ENCODE assay signal across 13 cellular contexts in the genomic region with DNA sequence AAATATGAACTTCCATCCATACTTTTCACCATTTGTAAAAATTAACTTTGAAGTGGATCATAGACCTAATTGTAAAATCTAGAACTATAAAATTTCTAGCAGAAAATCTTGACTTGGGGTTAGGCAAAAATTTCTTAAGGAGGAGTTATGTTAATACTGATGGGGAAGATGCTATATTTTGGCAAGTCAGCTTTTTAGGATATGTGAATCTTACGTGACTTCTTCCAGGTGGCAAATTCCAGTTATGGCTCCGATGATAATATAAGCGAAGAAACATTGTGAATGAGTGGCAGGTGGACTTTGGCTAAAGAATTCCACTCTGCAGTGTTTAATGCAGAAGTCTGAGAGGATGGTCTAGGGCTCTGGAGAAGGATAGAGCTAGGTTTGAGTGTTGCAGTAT. TPM values are rescaled to one million over a fixed set of nuclear protein-coding genes. Genes with fewer than 3 reads are reported as not detected.
DNase-seq lines count a peak whose midpoint lies in the region; ATAC-seq, FAIRE-seq and TF ChIP-seq lines count a peak whose summit lies in the region.
"Had no signal": no experiment of that assay in that cellular context is flagged by ENCODE, and none has a peak within 500 bp of the region (broad histone marks: within the 10 kb centered on the region; RNA-seq: fewer than 3 reads in every experiment).

No MANE protein-coding gene starts in this region.

- H3K27me3 ChIP-seq in CD8-positive, alpha-beta T cell (ENCODE audit: insufficient read depth, low read length) = no peaks in the 10 kb centered on the region
- H3K27me3 ChIP-seq in HUES48 (ENCODE audit: control insufficient read depth, insufficient read depth, low read length) = peaks cover 12% of the 10 kb centered on the region
- H3K27me3 ChIP-seq in naive thymus-derived CD4-positive, alpha-beta T cell (ENCODE audit: control insufficient read depth in 2 of 2, insufficient read depth in 2 of 2, low read length in 2 of 2) = no peaks in the 10 kb centered on the region

- H3K9me3 Mint-ChIP-seq in CD8-positive, alpha-beta T cell = no peaks in the 10 kb centered on the region
- H3K9me3 Mint-ChIP-seq in activated naive CD4-positive, alpha-beta T cell treated with anti-CD3 and anti-CD28 coated beads, Interleukin-2, amount 50 U/mL, for 72 hours = no peaks in the 10 kb centered on the region
- H3K9me3 Mint-ChIP-seq in naive thymus-derived CD4-positive, alpha-beta T cell = peaks cover 0 to 17% (median 0%) of the 10 kb centered on the region in 11 donors

- no peaks in the 10 kb centered on the region for H3K9me3 ChIP-seq in CD8-positive, alpha-beta T cell (ENCODE audit: low read length)
- H3K9me3 ChIP-seq in HUES48 (ENCODE audit: control insufficient read depth, insufficient read depth, low read length) = no peaks in the 10 kb centered on the region
- no peaks in the 10 kb centered on the region for H3K9me3 ChIP-seq in naive thymus-derived CD4-positive, alpha-beta T cell (ENCODE audit: control insufficient read depth in 2 of 3, low read length in 3 of 3)

- no peak overlapping the region for H3K27ac ChIP-seq in CD8-positive, alpha-beta T cell (ENCODE audit: low read depth, low read length)
- no peak overlapping the region for H3K27ac ChIP-seq in HUES48 (ENCODE audit: low read depth, low read length)
- H3K27ac ChIP-seq in naive thymus-derived CD4-positive, alpha-beta T cell (ENCODE audit: low read depth, low read length) = no peak overlapping the region
- H3K27ac ChIP-seq: psoas muscle, WERI-Rb-1 had no signal

- no peak for ATAC-seq in CD8-positive, alpha-beta T cell
- ATAC-seq in activated naive CD4-positive, alpha-beta T cell treated with anti-CD3 and anti-CD28 coated beads, Interleukin-2, amount 50 U/mL, for 72 hours = no peak
- ATAC-seq in naive thymus-derived CD4-positive, alpha-beta T cell = no peak
- no peak for ATAC-seq in GM18873 (IDR thresholded peaks at IDR 0.05; ENCODE audit: low FRiP score, unreplicated experiment)
- ATAC-seq: psoas muscle had no signal

- FAIRE-seq in RCC 7860 (lab: Jason Lieb, UNC) (no peak), D721Med (lab: Jason Lieb, UNC) (no peak)

- peaks cover 9% of the 10 kb centered on the region for H3K4me1 ChIP-seq in CD8-positive, alpha-beta T cell (ENCODE audit: insufficient read depth, low read length)
- H3K4me1 ChIP-seq in HUES48 (ENCODE audit: control insufficient read depth, insufficient read depth, low read length) = peaks cover 4% of the 10 kb centered on the region
- peaks cover 0 to 6% of the 10 kb centered on the region in 2 donors for H3K4me1 ChIP-seq in naive thymus-derived CD4-positive, alpha-beta T cell (ENCODE audit: control insufficient read depth in 2 of 2, insufficient read depth in 2 of 2, low read length in 2 of 2)
- H3K4me1 ChIP-seq: psoas muscle had no signal

- no peak for TF ChIP-seq CTCF in CD8-positive, alpha-beta T cell (IDR thresholded peaks at IDR 0.05)
- no peak for TF ChIP-seq CTCF in D721Med (IDR thresholded peaks at IDR 0.05; ENCODE audit: insufficient read depth, missing control alignments)

- no peak overlapping the region for H3K9ac ChIP-seq in HUES48 (ENCODE audit: low read depth, low read length)

- CTCF ChIA-PET in CD8-positive, alpha-beta T cell (lab: Charles Lee) = interaction anchor here (1.0 to 6.6 kb wide), 2 partner anchors 22 to 24 kb away, joined by 3 to 24 read pairs; no protein-coding TSS in a partner anchor
- CTCF ChIA-PET in naive thymus-derived CD4-positive, alpha-beta T cell (lab: Charles Lee) = interaction anchor here (1.4 kb wide), 1 partner anchor 21 kb away, joined by 4 read pairs; no protein-coding TSS in a partner anchor

- intact Hi-C loops in CD8-positive, alpha-beta T cell (cut with DNase I, micrococcal nuclease) = loop anchor here in 1 of 2 experiments (5.0 to 10.0 kb wide), 3 partner anchors 860 to 1232 kb away; partner anchors contain the start of genes GEMIN8, MSL3 and TCEANC
- intact Hi-C loops in naive thymus-derived CD4-positive, alpha-beta T cell (cut with micrococcal nuclease) = loop anchor here (5.0 kb wide), 3 partner anchors 860 to 1235 kb away; partner anchors contain the start of genes GEMIN8 (in 1 of the 2), MSL3 (in 1 of the 2) and TCEANC (in 1 of the 2)

- no peak for DNase-seq in CD8-positive, alpha-beta T cell
- DNase-seq in activated naive CD4-positive, alpha-beta T cell treated with anti-CD3 and anti-CD28 coated beads, Interleukin-2, amount 50 U/mL, for 72 hours (ENCODE audit: low spot score in 2 of 2) = no peak
- DNase-seq in naive thymus-derived CD4-positive, alpha-beta T cell = no peak
- DNase-seq in RCC 7860 (ENCODE audit: low spot score) = no peak
- no peak for DNase-seq in NCI-H1048 (lab: John Stamatoyannopoulos, UW)
- DNase-seq in D721Med (ENCODE audit: insufficient read length, low spot score) = no peak
- DNase-seq: amygdala, DMS 273 treated with DMSO at 0.1 percent for 48 hours, kidney glomerular epithelial cell, psoas muscle, WERI-Rb-1 had no signal

- H3K27ac Mint-ChIP-seq in CD8-positive, alpha-beta T cell = peak overlapping the region; percentile 64
- peak overlapping the region; percentile 77 to 82 for H3K27ac Mint-ChIP-seq in activated naive CD4-positive, alpha-beta T cell treated with anti-CD3 and anti-CD28 coated beads, Interleukin-2, amount 50 U/mL, for 72 hours
- H3K27ac Mint-ChIP-seq in naive thymus-derived CD4-positive, alpha-beta T cell = peak overlapping the region in 8 of 9 donors; percentile 51 to 83 (median 68)

- no peak overlapping the region for H3K4me3 ChIP-seq in CD8-positive, alpha-beta T cell (ENCODE audit: low read depth, low read length)
- peak overlapping the region; percentile 83 for H3K4me3 ChIP-seq in HUES48 (ENCODE audit: low read depth, low read length)
- no peak overlapping the region for H3K4me3 ChIP-seq in naive thymus-derived CD4-positive, alpha-beta T cell (ENCODE audit: low read length)

- H3K36me3 Mint-ChIP-seq in CD8-positive, alpha-beta T cell = peaks cover 4% of the 10 kb centered on the region
- H3K36me3 Mint-ChIP-seq in activated naive CD4-positive, alpha-beta T cell treated with anti-CD3 and anti-CD28 coated beads, Interleukin-2, amount 50 U/mL, for 72 hours = peaks cover 11 to 22% of the 10 kb centered on the region in 2 donors
- H3K36me3 Mint-ChIP-seq in naive thymus-derived CD4-positive, alpha-beta T cell = peaks cover 0 to 22% (median 9%) of the 10 kb centered on the region in 5 donors

- H3K27me3 Mint-ChIP-seq in CD8-positive, alpha-beta T cell (ENCODE audit: low read depth) = no peaks in the 10 kb centered on the region
- peaks cover 0 to 16% (median 0%) of the 10 kb centered on the region in 5 donors for H3K27me3 Mint-ChIP-seq in naive thymus-derived CD4-positive, alpha-beta T cell

- POLR2A ChIA-PET in CD8-positive, alpha-beta T cell (lab: Charles Lee) = interaction anchor here (1.3 kb wide), 1 partner anchor 8 kb away, joined by 3 read pairs; no protein-coding TSS in a partner anchor
- POLR2A ChIA-PET in naive thymus-derived CD4-positive, alpha-beta T cell (lab: Charles Lee) = no interaction called here

- peak overlapping the region; percentile 77 for H3K4me3 Mint-ChIP-seq in CD8-positive, alpha-beta T cell
- H3K4me3 Mint-ChIP-seq in naive thymus-derived CD4-positive, alpha-beta T cell = peak overlapping the region; percentile 73 to 88 (median 84)

- H3K36me3 ChIP-seq in CD8-positive, alpha-beta T cell (ENCODE audit: insufficient read depth, low read length) = no peaks in the 10 kb centered on the region
- peaks cover 4% of the 10 kb centered on the region for H3K36me3 ChIP-seq in HUES48 (ENCODE audit: control insufficient read depth, insufficient read depth, low read length)
- peaks cover 0 to 7% (median 0%) of the 10 kb centered on the region in 3 experiments for H3K36me3 ChIP-seq in naive thymus-derived CD4-positive, alpha-beta T cell (ENCODE audit: control insufficient read depth in 2 of 3, insufficient read depth in 3 of 3, low read length in 3 of 3)
- H3K36me3 ChIP-seq: WERI-Rb-1 had no signal

- peaks cover 26% of the 10 kb centered on the region for H3K4me1 Mint-ChIP-seq in CD8-positive, alpha-beta T cell (ENCODE audit: low read depth)
- H3K4me1 Mint-ChIP-seq in naive thymus-derived CD4-positive, alpha-beta T cell = peaks cover 8 to 44% (median 34%) of the 10 kb centered on the region in 7 donors

RNA-seq across cellular contexts. Expression of gene PRPS2, which starts 1.5 kb away (rescaled TPM):
- 10 to 100 TPM; 10.5 to 13.4 TPM for total RNA-seq in CD8-positive, alpha-beta T cell
- total RNA-seq in activated naive CD4-positive, alpha-beta T cell treated with anti-CD3 and anti-CD28 coated beads, Interleukin-2, amount 50 U/mL, for 72 hours = 100 to 1,000 TPM; 110 to 118 TPM
- 10 to 100 TPM; 24.7 to 95.8 (median 32.0) TPM for total RNA-seq in naive thymus-derived CD4-positive, alpha-beta T cell
- 10 to 100 TPM; 26.0 to 34.7 TPM for polyA plus RNA-seq in naive thymus-derived CD4-positive, alpha-beta T cell
